ENCODE assay signal across 1 cellular context in genomic region chr13:68380041-68380973, GRCh38.
A peak's percentile ranks its signal among the peaks of the same experiment; 100 is the strongest.
TF ChIP-seq lines count a peak whose summit lies in the region.

No MANE protein-coding gene starts in this region.

TF ChIP-seq in HepG2, 621 proteins besides CTCF, POLR2A, EP300 and RAD21 (continued from another document and continues in another):
- peak; percentile 81 for TF ChIP-seq RERE (CRISPR knock-in tag; IDR thresholded peaks at IDR 0.05; ENCODE audit: low read depth)
- TF ChIP-seq ZNF513 (CRISPR knock-in tag; conservative IDR thresholded peaks at IDR 0.05): no peak
- no peak for TF ChIP-seq PCBP2 (optimal IDR thresholded peaks at IDR 0.05; ENCODE audit: low read depth, low read length, poor library complexity, severe bottlenecking)
- no peak for TF ChIP-seq ATF7-NPFF (CRISPR knock-in tag; IDR thresholded peaks at IDR 0.05; ENCODE audit: low read depth)
- TF ChIP-seq TCF12 (IDR thresholded peaks at IDR 0.05): no peak
- no peak for TF ChIP-seq TCF12 (CRISPR knock-in tag; IDR thresholded peaks at IDR 0.05)
- TF ChIP-seq KAT8 (CRISPR knock-in tag; IDR thresholded peaks at IDR 0.05): peak; percentile 42
- TF ChIP-seq CREB1 (IDR thresholded peaks at IDR 0.05): no peak
- TF ChIP-seq CREB1 (CRISPR knock-in tag; IDR thresholded peaks at IDR 0.05): 0 out of 2 replicates have a peak, but pooled peaks have one; percentile 13
- TF ChIP-seq SP2 (CRISPR knock-in tag; IDR thresholded peaks at IDR 0.05): no peak
- TF ChIP-seq NR2F1 (CRISPR knock-in tag; IDR thresholded peaks at IDR 0.05): peak in 1 of 2 experiments; percentile 40; a peak in 1 of 4 replicates
- TF ChIP-seq ZNF614 (CRISPR knock-in tag; IDR thresholded peaks at IDR 0.05; ENCODE audit: borderline replicate concordance): no peak
- TF ChIP-seq CREB3 (CRISPR knock-in tag; IDR thresholded peaks at IDR 0.05): no peak
- TF ChIP-seq FOXP1 (IDR thresholded peaks at IDR 0.05): no peak
- TF ChIP-seq FOXP1 (CRISPR knock-in tag; IDR thresholded peaks at IDR 0.05): peak; percentile 81
- no peak for TF ChIP-seq ZNF235 (CRISPR knock-in tag; IDR thresholded peaks at IDR 0.05; ENCODE audit: borderline replicate concordance)
- peak; percentile 87 for TF ChIP-seq NCOA2 (CRISPR knock-in tag; IDR thresholded peaks at IDR 0.05)
- TF ChIP-seq EZH2 (conservative IDR thresholded peaks at IDR 0.05; ENCODE audit: low read depth, low read length): no peak
- TF ChIP-seq HNF4A (CRISPR knock-in tag; IDR thresholded peaks at IDR 0.05): peak; percentile 87
- TF ChIP-seq CHD2 (IDR thresholded peaks at IDR 0.05; ENCODE audit: low read depth, low read length): no peak
- TF ChIP-seq TFDP1 (CRISPR knock-in tag; IDR thresholded peaks at IDR 0.05; ENCODE audit: borderline replicate concordance): no peak
- no peak for TF ChIP-seq ZNF407 (CRISPR knock-in tag; IDR thresholded peaks at IDR 0.05; ENCODE audit: not compliant biosample characterization)
- no peak for TF ChIP-seq MLX (CRISPR knock-in tag; IDR thresholded peaks at IDR 0.05)
- TF ChIP-seq THAP11 (CRISPR knock-in tag; IDR thresholded peaks at IDR 0.05): peak; percentile 31; the same call in 1 of the 2 replicates
- TF ChIP-seq FOSL1 (CRISPR knock-in tag; IDR thresholded peaks at IDR 0.05; ENCODE audit: borderline replicate concordance): peak; percentile 46; the same call in 1 of the 2 replicates
- TF ChIP-seq ZBTB44 (CRISPR knock-in tag; IDR thresholded peaks at IDR 0.05): no peak
- no peak for TF ChIP-seq ZNF703 (CRISPR knock-in tag; IDR thresholded peaks at IDR 0.05; ENCODE audit: borderline replicate concordance)
- peak; percentile 40; the same call in 1 of the 2 replicates for TF ChIP-seq HDAC1 (CRISPR knock-in tag; IDR thresholded peaks at IDR 0.05)
- TF ChIP-seq RARA (CRISPR knock-in tag; IDR thresholded peaks at IDR 0.05): peak; percentile 92
- TF ChIP-seq ZZZ3 (CRISPR knock-in tag; IDR thresholded peaks at IDR 0.05; ENCODE audit: borderline replicate concordance): no peak
- no peak for TF ChIP-seq CERS6 (CRISPR knock-in tag; IDR thresholded peaks at IDR 0.05)
- no peak for TF ChIP-seq ZNF446 (CRISPR knock-in tag; IDR thresholded peaks at IDR 0.05)
- TF ChIP-seq ZNF512B (CRISPR knock-in tag; IDR thresholded peaks at IDR 0.05; ENCODE audit: borderline replicate concordance): peak; percentile 64; the same call in 1 of the 2 replicates
- peak; percentile 38; the same call in 1 of the 2 replicates for TF ChIP-seq SOX13 (IDR thresholded peaks at IDR 0.05)
- peak in 1 of 2 experiments; percentile 92; a peak in 2 of 4 replicates for TF ChIP-seq SOX13 (CRISPR knock-in tag; conservative IDR thresholded peaks at IDR 0.05 in 1 of 2, IDR thresholded peaks at IDR 0.05 in 1 of 2)
